2 cellular contexts compared by ENCODE assay signal in genomic region chr10:44960098-44960480, GRCh38.
TF ChIP-seq lines count a peak whose summit lies in the region.

No MANE protein-coding gene starts in this region.

TF ChIP-seq in A549, 52 proteins besides CTCF, POLR2A, EP300 and RAD21:
- TF ChIP-seq TFCP2L1 (CRISPR knock-in tag; IDR thresholded peaks at IDR 0.05) (no peak), CEBPB (IDR thresholded peaks at IDR 0.05) (no peak), MAFK (IDR thresholded peaks at IDR 0.05; ENCODE audit: partially characterized antibody) (no peak), RARB (CRISPR knock-in tag; IDR thresholded peaks at IDR 0.05) (no peak), ZSCAN20 (CRISPR knock-in tag; IDR thresholded peaks at IDR 0.05) (no peak), FOSB (CRISPR knock-in tag; IDR thresholded peaks at IDR 0.05) (no peak), ZNF302 (CRISPR knock-in tag; IDR thresholded peaks at IDR 0.05) (no peak), RFX5 (IDR thresholded peaks at IDR 0.05) (no peak), CHD2 (IDR thresholded peaks at IDR 0.05; ENCODE audit: low read length, partially characterized antibody) (no peak), KDM1A (IDR thresholded peaks at IDR 0.05; ENCODE audit: low read depth) (no peak), ATOH8 (CRISPR knock-in tag; IDR thresholded peaks at IDR 0.05; ENCODE audit: low read depth) (no peak), ZC3H11A (IDR thresholded peaks at IDR 0.05) (no peak), USF2 (IDR thresholded peaks at IDR 0.05) (no peak), MAZ (IDR thresholded peaks at IDR 0.05; ENCODE audit: borderline replicate concordance, low read depth, low read length) (no peak)

TF ChIP-seq in IMR-90, 13 proteins besides CTCF, POLR2A, EP300 and RAD21:
- TF ChIP-seq FOS (IDR thresholded peaks at IDR 0.05; ENCODE audit: low read depth, low read length) = no peak
- TF ChIP-seq RCOR1 (IDR thresholded peaks at IDR 0.05; ENCODE audit: insufficient replicate concordance, low read length) = no peak
- no peak for TF ChIP-seq MAFK (IDR thresholded peaks at IDR 0.05; ENCODE audit: low read depth, low read length)
